ENCODE assay signal across 1 cellular context in the genomic region with DNA sequence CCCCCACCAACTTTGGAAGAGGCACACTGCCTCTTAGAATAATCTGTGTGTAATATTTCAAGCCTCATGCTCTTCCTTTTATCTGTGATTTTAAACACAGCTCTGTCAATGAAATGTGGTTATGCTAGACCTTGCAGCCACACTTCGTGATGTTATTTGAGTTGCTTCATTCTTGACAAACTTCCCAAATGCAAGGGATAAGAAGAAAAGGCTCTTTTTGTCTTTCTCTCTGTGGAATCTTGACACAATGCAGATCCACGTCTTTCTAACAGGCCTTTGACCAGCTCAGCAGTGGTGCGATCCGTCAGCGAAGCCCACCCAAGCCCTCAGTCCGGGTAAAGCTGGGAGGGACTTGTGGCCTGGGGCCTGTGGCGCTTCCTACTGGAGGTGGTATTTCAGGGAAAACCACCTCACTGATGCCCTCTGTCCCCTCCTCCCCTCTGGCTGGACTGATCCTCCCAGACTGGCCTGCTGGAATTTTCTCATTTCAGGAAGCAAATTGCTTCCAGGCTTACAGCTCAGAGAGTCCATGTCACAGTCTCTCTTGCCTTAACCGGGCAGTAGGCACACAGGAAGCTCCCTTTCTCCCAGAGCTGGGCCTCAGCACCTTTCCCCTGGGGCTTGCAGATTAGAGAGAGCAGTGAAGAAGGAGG.
TF ChIP-seq lines count a peak whose summit lies in the region.

No MANE protein-coding gene starts in this region.

TF ChIP-seq in GM23338, 12 proteins besides CTCF, POLR2A, EP300 and RAD21 (continued from another document):
- no peak for TF ChIP-seq ZNF462 (CRISPR knock-in tag; IDR thresholded peaks at IDR 0.05)
- TF ChIP-seq JUNB (IDR thresholded peaks at IDR 0.05; ENCODE audit: unreplicated experiment), result no peak
- no peak for TF ChIP-seq CREB1 (CRISPR knock-in tag; IDR thresholded peaks at IDR 0.05; ENCODE audit: low read depth)
- TF ChIP-seq POLR2AphosphoS5 (IDR thresholded peaks at IDR 0.05; ENCODE audit: low read depth), result no peak
- TF ChIP-seq, protein P1, sequence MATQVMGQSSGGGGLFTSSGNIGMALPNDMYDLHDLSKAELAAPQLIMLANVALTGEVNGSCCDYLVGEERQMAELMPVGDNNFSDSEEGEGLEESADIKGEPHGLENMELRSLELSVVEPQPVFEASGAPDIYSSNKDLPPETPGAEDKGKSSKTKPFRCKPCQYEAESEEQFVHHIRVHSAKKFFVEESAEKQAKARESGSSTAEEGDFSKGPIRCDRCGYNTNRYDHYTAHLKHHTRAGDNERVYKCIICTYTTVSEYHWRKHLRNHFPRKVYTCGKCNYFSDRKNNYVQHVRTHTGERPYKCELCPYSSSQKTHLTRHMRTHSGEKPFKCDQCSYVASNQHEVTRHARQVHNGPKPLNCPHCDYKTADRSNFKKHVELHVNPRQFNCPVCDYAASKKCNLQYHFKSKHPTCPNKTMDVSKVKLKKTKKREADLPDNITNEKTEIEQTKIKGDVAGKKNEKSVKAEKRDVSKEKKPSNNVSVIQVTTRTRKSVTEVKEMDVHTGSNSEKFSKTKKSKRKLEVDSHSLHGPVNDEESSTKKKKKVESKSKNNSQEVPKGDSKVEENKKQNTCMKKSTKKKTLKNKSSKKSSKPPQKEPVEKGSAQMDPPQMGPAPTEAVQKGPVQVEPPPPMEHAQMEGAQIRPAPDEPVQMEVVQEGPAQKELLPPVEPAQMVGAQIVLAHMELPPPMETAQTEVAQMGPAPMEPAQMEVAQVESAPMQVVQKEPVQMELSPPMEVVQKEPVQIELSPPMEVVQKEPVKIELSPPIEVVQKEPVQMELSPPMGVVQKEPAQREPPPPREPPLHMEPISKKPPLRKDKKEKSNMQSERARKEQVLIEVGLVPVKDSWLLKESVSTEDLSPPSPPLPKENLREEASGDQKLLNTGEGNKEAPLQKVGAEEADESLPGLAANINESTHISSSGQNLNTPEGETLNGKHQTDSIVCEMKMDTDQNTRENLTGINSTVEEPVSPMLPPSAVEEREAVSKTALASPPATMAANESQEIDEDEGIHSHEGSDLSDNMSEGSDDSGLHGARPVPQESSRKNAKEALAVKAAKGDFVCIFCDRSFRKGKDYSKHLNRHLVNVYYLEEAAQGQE (IDR thresholded peaks at IDR 0.05; ENCODE audit: unreplicated experiment), result no peak
- TF ChIP-seq ETS1 (IDR thresholded peaks at IDR 0.05), result no peak
- no peak for TF ChIP-seq ZNF331 (CRISPR knock-in tag; IDR thresholded peaks at IDR 0.05; ENCODE audit: low read depth)
- TF ChIP-seq STAT1 (IDR thresholded peaks at IDR 0.05; ENCODE audit: unreplicated experiment), result no peak
- no peak for TF ChIP-seq EZH2phosphoT487 (IDR thresholded peaks at IDR 0.05; ENCODE audit: unreplicated experiment)
- no peak for TF ChIP-seq EZH2 (IDR thresholded peaks at IDR 0.05; ENCODE audit: low read depth, unreplicated experiment)
- TF ChIP-seq ZNF114 (CRISPR knock-in tag; IDR thresholded peaks at IDR 0.05), result no peak
TF ChIP-seq in GM23338: peak in this region for 0.
